ENCODE assay signal across 8 cellular contexts in genomic region chr7:88546808-88547207, GRCh38.
DNase-seq lines count a peak whose midpoint lies in the region; ATAC-seq and TF ChIP-seq lines count a peak whose summit lies in the region.

No MANE protein-coding gene starts in this region.

- H3K4me3 ChIP-seq in prostate gland = no peak overlapping the region

- WGBS in prostate gland = 40% methylated on average over 2 of the region's 2 CpGs

- ATAC-seq in GM21737 (IDR thresholded peaks at IDR 0.05; ENCODE audit: unreplicated experiment) = no peak

- in situ Hi-C loops in T47D (cut with HindIII; ENCODE audit: low pct_unique_long_range_greater_than_20kb, low sequenced_read_pairs) = no loop called here

- H3K27me3 ChIP-seq in prostate gland (replicated peaks; ENCODE audit: insufficient read depth) = no peaks in the 10 kb centered on the region

- no peaks in the 10 kb centered on the region for H3K4me1 ChIP-seq in prostate gland (replicated peaks)

- no peaks in the 10 kb centered on the region for H3K36me3 ChIP-seq in prostate gland

- TF ChIP-seq CTCF in GM20000 (IDR thresholded peaks at IDR 0.05; ENCODE audit: extremely low read depth, missing control alignments) = peak; percentile 46
- TF ChIP-seq CTCF in prostate gland (IDR thresholded peaks at IDR 0.05) = peak in 3 of 4 experiments; percentile 21 to 43 (median 33)

- no peak overlapping the region for H3K27ac ChIP-seq in prostate gland

- no peak for TF ChIP-seq POLR2A in prostate gland (IDR thresholded peaks at IDR 0.05)

- H3K9me3 ChIP-seq in prostate gland = no peaks in the 10 kb centered on the region

- DNase-seq in ELF-1 (ENCODE audit: low read depth, low spot score) (peak; percentile 71), GM20000 (ENCODE audit: low spot score) (peak; percentile 42), NCI-H446 treated with DMSO at 0.1 percent for 48 hours (lab: John Stamatoyannopoulos, UW) (peak; percentile 12), T47D (ENCODE audit: low read depth in 1 of 2, low spot score in 1 of 2) (peak; percentile 17 to 70), prostate gland (ENCODE audit: low spot score) (peak; percentile 10), NCI-H510A (lab: John Stamatoyannopoulos, UW) (no peak), cortex of kidney (lab: John Stamatoyannopoulos, UW) (no peak)

- intact Hi-C loops in prostate gland (cut with DNase I) = no loop called here

Comparison
In these comparisons a context has a peak if more than half of its experiments do, and no peak if none do; other contexts are left out.
1. DNase-seq: peak in ELF-1 (single experiment), GM20000 (single experiment), NCI-H446 treated with DMSO at 0.1 percent for 48 hours (single experiment), T47D (2 of 2) and prostate gland (single experiment); none in NCI-H510A (single experiment) and cortex of kidney (single experiment).